ENCODE assay signal across 22 cellular contexts in genomic region chr6:22569281-22570184, GRCh38. TPM values are rescaled to one million over a fixed set of nuclear protein-coding genes. Genes with fewer than 3 reads are reported as not detected.
"Had no signal": no experiment of that assay in that cellular context is flagged by ENCODE, and none has a peak within 500 bp of the region (broad histone marks: within the 10 kb centered on the region; RNA-seq: fewer than 3 reads in every experiment).

TSS of gene HDGFL1 (plus strand) at chr6:22569566. CDS start at chr6:22569576, 10 bp downstream.

- H3K9me3 ChIP-seq: esophagus muscularis mucosa had no signal

- DNase-seq: activated CD4-positive, alpha-beta T cell treated with anti-CD3 and anti-CD28 coated beads for 4 hours; activated CD8-positive, alpha-beta memory T cell treated with anti-CD3 and anti-CD28 coated beads, Interleukin-2, amount 50 U/mL, for 4 hours; activated CD8-positive, alpha-beta T cell treated with anti-CD3 and anti-CD28 coated beads, Interleukin-2, amount 10 ng/mL, durations not matched to agents 7 days and 5 days; activated effector memory CD4-positive, alpha-beta T cell treated with anti-CD3 and anti-CD28 coated beads, Interleukin-2, amount 50 U/mL, for 16 hours; activated T-cell treated with anti-CD3 and anti-CD28 coated beads, Interleukin-2, amount 50 U/mL, for 48 hours; amniotic stem cell; central memory CD4-positive, alpha-beta T cell; cortex of kidney; effector CD4-positive, alpha-beta T cell; midbrain; stimulated activated CD4-positive, alpha-beta T cell treated with anti-CD3 and anti-CD28 coated beads, Interleukin-2, amount 100 ng/mL, for 24 hours; stomach; T-helper 2 cell had no signal

- H3K36me3 ChIP-seq: esophagus muscularis mucosa, stomach had no signal

- H3K36me3 Mint-ChIP-seq: activated naive CD8-positive, alpha-beta T cell had no signal

- H3K4me3 Mint-ChIP-seq: activated CD8-positive, alpha-beta T cell treated with anti-CD3 and anti-CD28 coated beads, Interleukin-2, amount 10 ng/mL, durations not matched to agents 7 days and 5 days; activated naive CD8-positive, alpha-beta T cell had no signal

- H3K4me1 ChIP-seq: esophagus muscularis mucosa, stomach had no signal

- H3K27ac Mint-ChIP-seq: activated CD8-positive, alpha-beta T cell treated with anti-CD3 and anti-CD28 coated beads, Interleukin-2, amount 10 ng/mL, durations not matched to agents 7 days and 5 days; activated naive CD8-positive, alpha-beta T cell had no signal

- H3K27ac ChIP-seq: esophagus muscularis mucosa, stomach had no signal

- FAIRE-seq: urothelium cell line had no signal

- H3K27me3 Mint-ChIP-seq: activated naive CD8-positive, alpha-beta T cell had no signal

- H3K4me3 ChIP-seq: esophagus muscularis mucosa, lung, stomach had no signal

- H3K27me3 ChIP-seq: esophagus muscularis mucosa, stomach had no signal

RNA-seq across cellular contexts. Expression of gene HDGFL1, which starts in this region (rescaled TPM):
- total RNA-seq: activated CD8-positive, alpha-beta T cell treated with anti-CD3 and anti-CD28 coated beads, Interleukin-2, amount 10 ng/mL, durations not matched to agents 7 days and 5 days; esophagus muscularis mucosa; lung; myocyte; osteocyte; pulmonary artery endothelial cell; sciatic nerve; stomach had no signal
- polyA plus RNA-seq: lung, neural cell, stomach had no signal
